In the genomic region with DNA sequence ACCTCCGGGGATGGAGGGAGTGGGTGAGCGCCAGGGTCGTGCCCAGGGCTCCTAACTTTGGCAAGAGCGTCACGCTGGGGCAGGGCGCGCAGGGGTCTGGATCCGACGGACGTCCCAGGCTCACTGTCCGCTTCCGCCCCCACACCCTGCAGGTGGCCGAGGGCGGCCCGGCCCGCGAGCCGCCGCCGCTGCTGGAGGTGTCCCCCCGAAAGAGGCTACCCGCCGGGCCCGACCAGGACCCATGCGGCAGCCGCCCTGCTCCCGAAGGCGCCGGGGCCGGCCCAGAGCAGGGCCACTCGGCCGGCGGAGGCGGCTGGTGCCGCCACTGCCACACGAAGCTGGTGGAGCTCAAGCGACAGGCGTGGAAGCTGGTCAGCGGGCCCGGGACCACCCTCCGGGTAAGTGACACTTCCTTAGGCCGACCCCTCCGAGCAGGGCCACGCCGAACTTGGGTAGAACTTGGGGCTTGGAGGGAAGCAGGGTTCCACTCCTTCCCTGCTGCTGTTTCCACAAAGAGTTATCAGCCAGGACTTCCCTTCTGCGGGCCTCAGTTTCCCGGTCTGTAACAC, we compare ENCODE assay signal across 12 cellular contexts. TPM values are rescaled to one million over a fixed set of nuclear protein-coding genes. Genes with fewer than 3 reads are reported as not detected.
DNase-seq lines count a peak whose midpoint lies in the region; ATAC-seq, FAIRE-seq and TF ChIP-seq lines count a peak whose summit lies in the region.
"Had no signal": no experiment of that assay in that cellular context is flagged by ENCODE, and none has a peak within 500 bp of the region (broad histone marks: within the 10 kb centered on the region; RNA-seq: fewer than 3 reads in every experiment).

No MANE protein-coding gene starts in this region.

- no peak for FAIRE-seq in HTR-8/SVneo (lab: Jason Lieb, UNC)

- intact Hi-C loops in activated CD4-positive, alpha-beta T cell treated with anti-CD3 and anti-CD28 coated beads for 36 hours (cut with DNase I, micrococcal nuclease) = loop anchor here in 1 of 2 experiments (5.0 kb wide), 2 partner anchors 423 to 503 kb away; no protein-coding TSS in a partner anchor
- intact Hi-C loops in mucosa of descending colon (cut with DNase I, micrococcal nuclease) = loop anchor here (5.0 to 10.0 kb wide), 3 partner anchors 423 to 506 kb away; no protein-coding TSS in a partner anchor

- H3K4me1 ChIP-seq in esophagus (ENCODE audit: control insufficient read depth in 2 of 2, insufficient read depth in 2 of 2, low read length in 1 of 2) = peaks cover 11 to 13% of the 10 kb centered on the region in 2 donors
- peaks cover 47% of the 10 kb centered on the region for H3K4me1 ChIP-seq in mucosa of descending colon (ENCODE audit: low read depth)
- peaks cover 0 to 49% (median 21%) of the 10 kb centered on the region in 4 donors for H3K4me1 ChIP-seq in tibial nerve

- H3K27ac ChIP-seq in esophagus (ENCODE audit: low read depth in 2 of 2, low read length in 1 of 2) (no peak overlapping the region), tibial nerve (peak overlapping the region in 1 of 4 donors; percentile 29)
- H3K27ac ChIP-seq: GM23248 had no signal

- no peaks in the 10 kb centered on the region for H3K9me3 Mint-ChIP-seq in activated CD4-positive, alpha-beta T cell treated with anti-CD3 and anti-CD28 coated beads for 36 hours (ENCODE audit: low read depth)

- CTCF ChIA-PET in activated CD4-positive, alpha-beta T cell treated with anti-CD3 and anti-CD28 coated beads for 36 hours (lab: Charles Lee) = no interaction called here

- H3K36me3 ChIP-seq in esophagus (ENCODE audit: control insufficient read depth in 2 of 2, insufficient read depth in 2 of 2, low read length in 1 of 2) (no peaks in the 10 kb centered on the region), mucosa of descending colon (ENCODE audit: low read depth) (no peaks in the 10 kb centered on the region), tibial nerve (no peaks in the 10 kb centered on the region)

- ATAC-seq in activated CD4-positive, alpha-beta T cell treated with anti-CD3 and anti-CD28 coated beads for 36 hours = no peak
- ATAC-seq in mucosa of descending colon = peak; percentile 34
- ATAC-seq in HG03457 (IDR thresholded peaks at IDR 0.05; ENCODE audit: unreplicated experiment) = no peak

- TF ChIP-seq CTCF in mucosa of descending colon (IDR thresholded peaks at IDR 0.05) (no peak), tibial nerve (IDR thresholded peaks at IDR 0.05) (no peak)

- H3K4me1 Mint-ChIP-seq in activated CD4-positive, alpha-beta T cell treated with anti-CD3 and anti-CD28 coated beads for 36 hours = peaks cover 4% of the 10 kb centered on the region

- no peaks in the 10 kb centered on the region for H3K36me3 Mint-ChIP-seq in activated CD4-positive, alpha-beta T cell treated with anti-CD3 and anti-CD28 coated beads for 36 hours (ENCODE audit: low read depth)

- H3K9me3 ChIP-seq in esophagus (ENCODE audit: control insufficient read depth in 2 of 2, insufficient read depth in 1 of 2, low read depth in 1 of 2, low read length in 1 of 2) = no peaks in the 10 kb centered on the region
- no peaks in the 10 kb centered on the region for H3K9me3 ChIP-seq in mucosa of descending colon
- H3K9me3 ChIP-seq in tibial nerve = no peaks in the 10 kb centered on the region

- H3K4me3 Mint-ChIP-seq in activated CD4-positive, alpha-beta T cell treated with anti-CD3 and anti-CD28 coated beads for 36 hours = no peak overlapping the region

- peak; percentile 3 for DNase-seq in activated CD4-positive, alpha-beta T cell treated with anti-CD3 and anti-CD28 coated beads for 36 hours
- no peak for DNase-seq in activated CD4-positive, alpha-beta T cell treated with anti-CD3 and anti-CD28 coated beads for 4 hours
- DNase-seq in mucosa of descending colon = peak in 2 of 3 donors; percentile 43 to 46
- no peak for DNase-seq in tibial nerve (ENCODE audit: low spot score in 2 of 2)
- no peak for DNase-seq in MV-4-11 (lab: John Stamatoyannopoulos, UW)
- no peak for DNase-seq in HTR-8/SVneo (ENCODE audit: insufficient read length, low spot score)
- DNase-seq: cortex of kidney, GM23248 had no signal

- peaks cover 24% of the 10 kb centered on the region for H3K27me3 Mint-ChIP-seq in activated CD4-positive, alpha-beta T cell treated with anti-CD3 and anti-CD28 coated beads for 36 hours

- 4 to 5% methylated on average over 38 to 47 of the region's 47 CpGs for WGBS in esophagus, 2 donors
- WGBS in tibial nerve, 2 donors = 2% methylated on average over 22 to 26 of the region's 47 CpGs

- no peak for TF ChIP-seq EP300 in tibial nerve (IDR thresholded peaks at IDR 0.05)

- peak overlapping the region; percentile 32 to 38 for H3K4me3 ChIP-seq in esophagus (ENCODE audit: low read depth in 1 of 2, low read length in 2 of 2)
- H3K4me3 ChIP-seq in mucosa of descending colon = no peak overlapping the region
- H3K4me3 ChIP-seq in tibial nerve = peak overlapping the region; percentile 22 to 56 (median 42)
- H3K4me3 ChIP-seq: GM23248 had no signal

- POLR2A ChIA-PET in activated CD4-positive, alpha-beta T cell treated with anti-CD3 and anti-CD28 coated beads for 36 hours (lab: Charles Lee) = no interaction called here

- no peak for TF ChIP-seq POLR2A in tibial nerve (IDR thresholded peaks at IDR 0.05)

- H3K27me3 ChIP-seq in esophagus (ENCODE audit: control insufficient read depth in 1 of 2, insufficient read depth in 2 of 2, low read length in 2 of 2) (peaks cover 8 to 10% of the 10 kb centered on the region in 2 donors), tibial nerve (peaks cover 0 to 56% of the 10 kb centered on the region in 2 donors)

- H3K27ac Mint-ChIP-seq in activated CD4-positive, alpha-beta T cell treated with anti-CD3 and anti-CD28 coated beads for 36 hours = no peak overlapping the region

RNA-seq across cellular contexts. Expression of gene KIF26A, which starts 0.6 kb away (rescaled TPM):
- total RNA-seq in activated CD4-positive, alpha-beta T cell treated with anti-CD3 and anti-CD28 coated beads for 36 hours = under 1 TPM; 0.21 to 0.28 TPM
- 1 to 10 TPM in 1 of 2 donors, under 1 TPM in 1; 0.73 to 1.8 TPM for polyA plus RNA-seq in esophagus
- total RNA-seq in mucosa of descending colon (1 to 10 TPM; 3.8 to 7.7 (median 6.5) TPM), tibial nerve (1 to 10 TPM; 2.6 to 4.2 (median 3.3) TPM)
- total RNA-seq: GM23248, mononuclear cell had no signal
- polyA plus RNA-seq: AG04450, GM23248 had no signal

RNA-seq across cellular contexts. Expression of gene ASPG, which starts 53.5 kb away (rescaled TPM):
- total RNA-seq in activated CD4-positive, alpha-beta T cell treated with anti-CD3 and anti-CD28 coated beads for 36 hours = not detected
- 10 to 100 TPM; 50.4 to 86.4 TPM for polyA plus RNA-seq in esophagus
- total RNA-seq in mucosa of descending colon (10 to 100 TPM in 2 of 3 donors, 1 to 10 TPM in 1; 2.1 to 15.0 (median 14.2) TPM), tibial nerve (1 to 10 TPM; 2.4 to 8.7 (median 2.7) TPM)
- total RNA-seq: GM23248 had no signal
- polyA plus RNA-seq: AG04450, GM23248 had no signal

Comparison
In these comparisons a context has a peak if more than half of its experiments do, and no peak if none do; other contexts are left out.
1. DNase-seq: peak in activated CD4-positive, alpha-beta T cell treated with anti-CD3 and anti-CD28 coated beads for 36 hours (single experiment) and mucosa of descending colon (2 of 3); none in activated CD4-positive, alpha-beta T cell treated with anti-CD3 and anti-CD28 coated beads for 4 hours (0 of 2), tibial nerve (0 of 2), MV-4-11 (single experiment) and HTR-8/SVneo (single experiment).